Comparison of ENCODE assay signal across 8 cellular contexts in the genomic region with DNA sequence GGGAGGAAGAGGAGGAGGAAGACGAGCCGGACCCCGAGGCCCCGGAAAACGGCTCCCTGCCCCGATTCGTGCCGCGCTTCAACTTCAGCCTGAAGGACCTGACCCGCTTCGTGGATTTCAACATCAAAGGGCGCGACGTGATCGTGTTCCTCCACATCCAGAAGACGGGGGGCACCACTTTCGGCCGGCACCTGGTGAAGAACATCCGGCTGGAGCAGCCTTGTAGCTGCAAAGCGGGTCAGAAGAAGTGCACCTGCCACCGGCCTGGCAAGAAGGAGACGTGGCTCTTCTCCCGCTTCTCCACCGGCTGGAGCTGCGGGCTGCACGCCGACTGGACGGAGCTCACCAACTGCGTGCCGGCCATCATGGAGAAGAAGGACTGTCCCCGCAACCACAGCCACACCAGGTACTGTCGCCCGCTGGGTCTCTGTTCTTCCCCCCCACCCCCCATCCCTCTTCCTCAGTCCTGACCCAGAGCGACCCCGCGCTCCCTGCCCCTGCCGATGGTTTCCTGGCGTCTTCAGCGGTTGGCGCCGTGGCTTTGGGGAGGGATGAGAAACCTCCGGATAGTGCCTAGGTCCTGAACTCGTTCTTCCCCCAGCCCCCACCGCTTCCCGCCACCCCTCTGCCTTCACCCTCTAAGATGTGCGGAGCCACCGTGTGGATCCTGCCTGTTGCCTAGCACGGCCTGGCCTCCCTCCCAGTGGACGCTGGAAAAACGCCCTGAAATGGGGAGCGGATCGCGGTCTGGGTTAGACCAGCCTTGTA.
DNase-seq lines count a peak whose midpoint lies in the region; ATAC-seq and TF ChIP-seq lines count a peak whose summit lies in the region.

No MANE protein-coding gene starts in this region.

- TF ChIP-seq CTCF in WERI-Rb-1 (IDR thresholded peaks at IDR 0.05; ENCODE audit: low read depth, low read length): no peak

- peak; percentile 38 for DNase-seq in NCI-H146 (lab: John Stamatoyannopoulos, UW)
- no peak for DNase-seq in NCI-H146 treated with DMSO at 0.1 percent for 48 hours (lab: John Stamatoyannopoulos, UW; ENCODE audit: unreplicated experiment)
- peak; percentile 49 for DNase-seq in WERI-Rb-1
- no peak for DNase-seq in stimulated activated naive B cell treated with anti-CD40 and anti-IgM and Interleukin-4, amounts not matched to agents 10 μg/mL and 1 μg/mL and 100 μg/mL, for 72 hours
- DNase-seq in NCI-H187 (lab: John Stamatoyannopoulos, UW): no peak
- DNase-seq in HUDEP-2 (lab: John Stamatoyannopoulos, UW; ENCODE audit: unreplicated experiment in 76 of 76): no peak
- DNase-seq in UCSD-AML1 (lab: John Stamatoyannopoulos, UW; ENCODE audit: unreplicated experiment): no peak

- H3K4me1 Mint-ChIP-seq in stimulated activated naive B cell treated with anti-CD40 and anti-IgM and Interleukin-4, amounts not matched to agents 10 μg/mL and 1 μg/mL and 100 μg/mL, for 72 hours: peaks cover 0 to 2% of the 10 kb centered on the region in 2 donors

- peaks cover 90% of the 10 kb centered on the region for H3K27me3 ChIP-seq in WERI-Rb-1 (ENCODE audit: insufficient read depth, low read depth, severe bottlenecking)

- no peaks in the 10 kb centered on the region for H3K9me3 Mint-ChIP-seq in stimulated activated naive B cell treated with anti-CD40 and anti-IgM and Interleukin-4, amounts not matched to agents 10 μg/mL and 1 μg/mL and 100 μg/mL, for 72 hours

- H3K27me3 Mint-ChIP-seq in stimulated activated naive B cell treated with anti-CD40 and anti-IgM and Interleukin-4, amounts not matched to agents 10 μg/mL and 1 μg/mL and 100 μg/mL, for 72 hours: peaks cover 45 to 58% of the 10 kb centered on the region in 2 donors

- no peaks in the 10 kb centered on the region for H3K36me3 Mint-ChIP-seq in stimulated activated naive B cell treated with anti-CD40 and anti-IgM and Interleukin-4, amounts not matched to agents 10 μg/mL and 1 μg/mL and 100 μg/mL, for 72 hours

- H3K27ac ChIP-seq in WERI-Rb-1: no peak overlapping the region

- ATAC-seq in stimulated activated naive B cell treated with anti-CD40 and anti-IgM and Interleukin-4, amounts not matched to agents 10 μg/mL and 1 μg/mL and 100 μg/mL, for 72 hours (replicated peaks): no peak

- H3K4me3 Mint-ChIP-seq in stimulated activated naive B cell treated with anti-CD40 and anti-IgM and Interleukin-4, amounts not matched to agents 10 μg/mL and 1 μg/mL and 100 μg/mL, for 72 hours: peak overlapping the region; percentile 39 to 56

- H3K27ac Mint-ChIP-seq in stimulated activated naive B cell treated with anti-CD40 and anti-IgM and Interleukin-4, amounts not matched to agents 10 μg/mL and 1 μg/mL and 100 μg/mL, for 72 hours: no peak overlapping the region

- no peaks in the 10 kb centered on the region for H3K9me3 ChIP-seq in WERI-Rb-1 (ENCODE audit: severe bottlenecking)
- H3K9me3 ChIP-seq in iPS-18c (ENCODE audit: control insufficient read depth, insufficient read depth, low read length): no peaks in the 10 kb centered on the region

- H3K4me3 ChIP-seq in WERI-Rb-1 (ENCODE audit: low read depth, low read length): peak overlapping the region; percentile 35
- H3K4me3 ChIP-seq in iPS-18c (ENCODE audit: insufficient read depth, low read depth, low read length): peak overlapping the region; percentile 57

- no peaks in the 10 kb centered on the region for H3K36me3 ChIP-seq in WERI-Rb-1

Comparison
In these comparisons a context has a peak if more than half of its experiments do, and no peak if none do; other contexts are left out.
1. DNase-seq: peak in NCI-H146 (single experiment) and WERI-Rb-1 (single experiment); none in NCI-H146 treated with DMSO at 0.1 percent for 48 hours (single experiment), stimulated activated naive B cell treated with anti-CD40 and anti-IgM and Interleukin-4, amounts not matched to agents 10 μg/mL and 1 μg/mL and 100 μg/mL, for 72 hours (single experiment), NCI-H187 (0 of 2), HUDEP-2 (0 of 76) and UCSD-AML1 (single experiment).